In genomic region chr5:2914991-2915484, GRCh38 we compare ENCODE assay signal across 26 cellular contexts.
DNase-seq lines count a peak whose midpoint lies in the region; ATAC-seq and TF ChIP-seq lines count a peak whose summit lies in the region.
"Had no signal": no experiment of that assay in that cellular context is flagged by ENCODE, and none has a peak within 500 bp of the region (broad histone marks: within the 10 kb centered on the region; RNA-seq: fewer than 3 reads in every experiment).

No MANE protein-coding gene starts in this region.

- no peak for TF ChIP-seq CTCF in brain (conservative IDR thresholded peaks at IDR 0.05)
- no peak for TF ChIP-seq CTCF in neural progenitor cell (IDR thresholded peaks at IDR 0.05)
- no peak for TF ChIP-seq CTCF in esophagus muscularis mucosa (IDR thresholded peaks at IDR 0.05)

- H3K27ac Mint-ChIP-seq in brain, result peak overlapping the region in 1 of 5 experiments; percentile 1
- H3K27ac Mint-ChIP-seq in neural progenitor cell, result no peak overlapping the region
- H3K27ac Mint-ChIP-seq: activated CD4-positive, alpha-beta T cell treated with anti-CD3 and anti-CD28 coated beads for 36 hours; activated T-helper 2 cell treated with anti-CD3 and anti-CD28 coated beads, Interferon-gamma antibody, Interleukin-2, Interleukin-4, amounts not matched to agents 10 μg/mL and 5 μg/mL and 100 μg/mL, durations not matched to agents 14 hours and 24 hours and 36 hours; CD4-positive, alpha-beta memory T cell; T-helper 2 cell treated with Interferon-gamma antibody and Interleukin-4, amounts not matched to agents 5 μg/mL and 100 μg/mL, for 36 hours had no signal

- H3K36me3 Mint-ChIP-seq in brain (no peaks in the 10 kb centered on the region), neural progenitor cell (no peaks in the 10 kb centered on the region)
- H3K36me3 Mint-ChIP-seq: CD4-positive, alpha-beta memory T cell had no signal

- H3K4me1 ChIP-seq in iPS-20b (ENCODE audit: insufficient read depth, low read length) (peaks cover 13% of the 10 kb centered on the region; the same call in 1 of the 2 replicates), neural progenitor cell (peaks cover 11% of the 10 kb centered on the region), esophagus muscularis mucosa (no peaks in the 10 kb centered on the region)
- H3K4me1 ChIP-seq: psoas muscle, sigmoid colon, tibial artery had no signal

- H3K9ac ChIP-seq in iPS-20b (ENCODE audit: low read depth, low read length) (peak overlapping the region; percentile 52; the same call in 1 of the 2 replicates), neural progenitor cell (no peak overlapping the region)

- H3K27ac ChIP-seq in iPS-20b (ENCODE audit: low read length), result no peak overlapping the region
- H3K27ac ChIP-seq in neural progenitor cell, result no peak overlapping the region
- no peak overlapping the region for H3K27ac ChIP-seq in esophagus muscularis mucosa (replicated peaks in 1 of 4)
- H3K27ac ChIP-seq: psoas muscle, sigmoid colon, tibial artery had no signal

- no peak for ATAC-seq in GM18867 (IDR thresholded peaks at IDR 0.05; ENCODE audit: unreplicated experiment)
- ATAC-seq: activated CD4-positive, alpha-beta T cell treated with anti-CD3 and anti-CD28 coated beads for 36 hours; GM12878; left colon; psoas muscle had no signal

- H3F3A ChIP-seq in neural progenitor cell (ENCODE audit: low read depth), result peaks cover 8% of the 10 kb centered on the region

- H3K4me3 ChIP-seq in H7 (ENCODE audit: insufficient read depth, low read depth, low read length) (no peak overlapping the region), iPS-20b (ENCODE audit: low read length) (peak overlapping the region; percentile 51), neural progenitor cell (peak overlapping the region; percentile 43), esophagus muscularis mucosa (no peak overlapping the region)
- H3K4me3 ChIP-seq: GM12878, psoas muscle, sigmoid colon, tibial artery had no signal

- H3K9me3 ChIP-seq in iPS-20b (ENCODE audit: insufficient read depth, low read depth, low read length), result no peaks in the 10 kb centered on the region
- no peaks in the 10 kb centered on the region for H3K9me3 ChIP-seq in neural progenitor cell (ENCODE audit: low read depth)
- no peaks in the 10 kb centered on the region for H3K9me3 ChIP-seq in esophagus muscularis mucosa
- H3K9me3 ChIP-seq: psoas muscle, tibial artery had no signal

- H3K27me3 Mint-ChIP-seq in brain (peaks cover 36% of the 10 kb centered on the region), neural progenitor cell (ENCODE audit: insufficient read depth, low read depth) (peaks cover 3% of the 10 kb centered on the region)
- H3K27me3 Mint-ChIP-seq: CD4-positive, alpha-beta memory T cell had no signal

- intact Hi-C loops in esophagus muscularis mucosa (cut with DNase I), result no loop called here

- H3K27me3 ChIP-seq in H7 (ENCODE audit: control insufficient read depth, insufficient read depth, low read length) (peaks cover 13% of the 10 kb centered on the region), iPS-20b (ENCODE audit: insufficient read depth, low read length) (peaks cover 19% of the 10 kb centered on the region), neural progenitor cell (peaks cover 16% of the 10 kb centered on the region), esophagus muscularis mucosa (peaks cover 0 to 15% (median 0%) of the 10 kb centered on the region in 4 donors)
- H3K27me3 ChIP-seq: sigmoid colon, tibial artery had no signal

- no peak for TF ChIP-seq POLR2A in esophagus muscularis mucosa (IDR thresholded peaks at IDR 0.05; ENCODE audit: low read depth)

- H3K4me3 Mint-ChIP-seq in brain, result peak overlapping the region in 4 of 5 experiments; percentile 10 to 62 (median 44)
- no peak overlapping the region for H3K4me3 Mint-ChIP-seq in neural progenitor cell
- H3K4me3 Mint-ChIP-seq: activated CD4-positive, alpha-beta T cell treated with anti-CD3 and anti-CD28 coated beads for 36 hours; CD4-positive, alpha-beta memory T cell; T-helper 2 cell treated with Interferon-gamma antibody and Interleukin-4, amounts not matched to agents 5 μg/mL and 100 μg/mL, for 36 hours had no signal

- DNase-seq in H7 (peak; percentile 78), neural progenitor cell (ENCODE audit: low spot score) (peak; percentile 67), esophagus muscularis mucosa (ENCODE audit: extremely low spot score) (no peak), HK-2 (ENCODE audit: unreplicated experiment) (no peak)
- no peak for DNase-seq in stimulated activated CD4-positive, alpha-beta T cell treated with anti-CD3 and anti-CD28 coated beads, Interleukin-2, amount 100 ng/mL, for 24 hours
- DNase-seq: activated CD4-positive, alpha-beta T cell treated with anti-CD3 and anti-CD28 coated beads for 36 hours; activated naive CD4-positive, alpha-beta T cell treated with anti-CD3 and anti-CD28 coated beads, Interleukin-2, amount 50 U/mL, for 16 hours; CD4-positive, alpha-beta memory T cell; EL; hippocampal formation; IMR-90; left colon; NCI-H1694; NCI-H446 treated with DMSO at 0.1 percent for 48 hours; NCI-H774; psoas muscle; SIG-M5; sigmoid colon; stimulated activated CD4-positive, alpha-beta T cell treated with anti-CD3 and anti-CD28 coated beads, Interleukin-4, amount 100 ng/mL, for 4 hours; tibial artery had no signal

- H3K36me3 ChIP-seq in H7 (replicated peaks; ENCODE audit: control insufficient read depth, insufficient read depth, low read length), result no peaks in the 10 kb centered on the region
- H3K36me3 ChIP-seq in iPS-20b (ENCODE audit: insufficient read depth, low read depth, low read length), result no peaks in the 10 kb centered on the region
- no peaks in the 10 kb centered on the region for H3K36me3 ChIP-seq in neural progenitor cell
- H3K36me3 ChIP-seq in esophagus muscularis mucosa, result no peaks in the 10 kb centered on the region
- H3K36me3 ChIP-seq: sigmoid colon, tibial artery had no signal

- H3K9me3 Mint-ChIP-seq in brain (peaks cover 0 to 9% (median 0%) of the 10 kb centered on the region in 5 experiments), neural progenitor cell (no peaks in the 10 kb centered on the region)

- WGBS in esophagus muscularis mucosa, result 34% methylated on average over 17 of the region's 17 CpGs

- no peaks in the 10 kb centered on the region for H3K79me2 ChIP-seq in neural progenitor cell (ENCODE audit: low read depth)

- H3K4me2 ChIP-seq in neural progenitor cell, result peak overlapping the region; percentile 74

- no peak for TF ChIP-seq EP300 in esophagus muscularis mucosa (IDR thresholded peaks at IDR 0.05)

- H2AFZ ChIP-seq in neural progenitor cell (replicated peaks), result peak overlapping the region; percentile 94

- H3K4me1 Mint-ChIP-seq in brain (peaks cover 10% of the 10 kb centered on the region), neural progenitor cell (peaks cover 6% of the 10 kb centered on the region)
- H3K4me1 Mint-ChIP-seq: activated CD4-positive, alpha-beta T cell treated with anti-CD3 and anti-CD28 coated beads for 36 hours; CD4-positive, alpha-beta memory T cell had no signal

- H4K20me1 ChIP-seq in neural progenitor cell (ENCODE audit: low read depth), result no peaks in the 10 kb centered on the region

Comparison
In these comparisons a context has a peak if more than half of its experiments do, and no peak if none do; other contexts are left out.
1. DNase-seq: peak in H7 (single experiment) and neural progenitor cell (single experiment); none in esophagus muscularis mucosa (single experiment), HK-2 (single experiment) and stimulated activated CD4-positive, alpha-beta T cell treated with anti-CD3 and anti-CD28 coated beads, Interleukin-2, amount 100 ng/mL, for 24 hours (0 of 2).
2. H3K4me3 ChIP-seq: peak in iPS-20b (single experiment) and neural progenitor cell (single experiment); none in H7 (single experiment) and esophagus muscularis mucosa (0 of 4).